ENCODE assay signal across 30 cellular contexts in the genomic region with DNA sequence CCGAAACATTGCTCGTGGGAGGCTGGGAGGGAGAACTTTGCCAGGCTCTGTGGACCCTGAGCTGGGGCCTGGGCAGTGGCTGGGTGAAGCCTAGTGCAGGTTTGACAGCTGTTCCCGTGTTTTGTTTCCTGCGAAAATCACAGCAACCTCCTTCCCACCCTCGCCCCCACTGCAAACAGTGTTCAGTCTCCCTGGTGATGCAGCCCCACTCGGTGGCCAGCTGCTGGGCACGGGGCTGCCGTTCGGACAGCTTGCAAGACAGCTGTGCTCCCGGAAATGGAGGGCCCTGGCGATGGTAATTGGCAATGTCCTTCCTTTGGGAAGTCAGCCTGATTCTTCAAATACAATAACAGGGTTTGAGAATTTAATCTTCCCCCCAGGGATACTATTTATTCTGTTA. TPM values are rescaled to one million over a fixed set of nuclear protein-coding genes. Genes with fewer than 3 reads are reported as not detected.
"Had no signal": no experiment of that assay in that cellular context is flagged by ENCODE, and none has a peak within 500 bp of the region (broad histone marks: within the 10 kb centered on the region; RNA-seq: fewer than 3 reads in every experiment).

No MANE protein-coding gene starts in this region.

- DNase-seq: activated CD4-positive, alpha-beta T cell treated with anti-CD3 and anti-CD28 coated beads for 4 hours; activated CD4-positive, alpha-beta T cell treated with anti-CD3 and anti-CD28 coated beads, Interleukin-2, amount 50 U/mL, for 48 hours; activated CD8-positive, alpha-beta memory T cell treated with anti-CD3 and anti-CD28 coated beads for 24 hours; activated effector memory CD4-positive, alpha-beta T cell treated with anti-CD3 and anti-CD28 coated beads, Interleukin-2, amount 50 U/mL, for 16 hours; activated naive CD4-positive, alpha-beta T cell treated with anti-CD3 and anti-CD28 coated beads for 36 hours; activated naive CD8-positive, alpha-beta T cell treated with anti-CD3 and anti-CD28 coated beads for 36 hours; body of pancreas; cerebellar nuclear complex; cortex of kidney; foreskin fibroblast; heart left ventricle; immature natural killer cell; midbrain; naive thymus-derived CD4-positive, alpha-beta T cell; nucleus accumbens; right cardiac atrium; stimulated activated CD4-positive, alpha-beta T cell treated with anti-CD3 and anti-CD28 coated beads, Interleukin-2, amount 100 ng/mL, for 48 hours; stimulated activated naive CD8-positive, alpha-beta T cell treated with anti-CD3 and anti-CD28 coated beads, Interleukin-15, Interleukin-2, amounts not matched to agents 100 U/mL and 50 U/mL, for 24 hours; T-helper 9 cell; testis; transverse colon; uterus had no signal

- H3K27ac ChIP-seq: adrenal gland, body of pancreas, cardiac muscle cell, heart left ventricle, parathyroid adenoma, testis, transverse colon, uterus, VCaP had no signal

- H2AFZ ChIP-seq: parathyroid adenoma had no signal

- H3K4me1 Mint-ChIP-seq: activated naive CD8-positive, alpha-beta T cell treated with anti-CD3 and anti-CD28 coated beads for 36 hours; immature natural killer cell; memory B cell; naive thymus-derived CD4-positive, alpha-beta T cell had no signal

- H3K36me3 ChIP-seq: adrenal gland, cardiac muscle cell, heart left ventricle, transverse colon, uterus had no signal

- H3K79me2 ChIP-seq: parathyroid adenoma had no signal

- H3K9me3 ChIP-seq: adrenal gland, body of pancreas, testis, transverse colon, uterus had no signal

- H3K36me3 Mint-ChIP-seq: activated naive CD8-positive, alpha-beta T cell treated with anti-CD3 and anti-CD28 coated beads for 36 hours; immature natural killer cell; memory B cell had no signal

- H3K27me3 Mint-ChIP-seq: activated naive CD8-positive, alpha-beta T cell treated with anti-CD3 and anti-CD28 coated beads for 36 hours had no signal

- H3K4me3 ChIP-seq: adrenal gland, body of pancreas, cardiac muscle cell, heart left ventricle, testis, transverse colon, uterus had no signal

- H3K27ac Mint-ChIP-seq: activated naive CD4-positive, alpha-beta T cell treated with anti-CD3 and anti-CD28 coated beads for 36 hours; activated naive CD8-positive, alpha-beta T cell treated with anti-CD3 and anti-CD28 coated beads for 36 hours; immature natural killer cell; memory B cell; naive thymus-derived CD4-positive, alpha-beta T cell had no signal

- ATAC-seq: body of pancreas; esophagus mucosa; heart left ventricle; naive thymus-derived CD4-positive, alpha-beta T cell; right cardiac atrium; stimulated activated naive CD8-positive, alpha-beta T cell treated with anti-CD3 and anti-CD28 coated beads, Interleukin-15, Interleukin-2, amounts not matched to agents 100 U/mL and 50 U/mL, for 24 hours had no signal

- H3K9ac ChIP-seq: parathyroid adenoma had no signal

- H3K27me3 ChIP-seq: body of pancreas, cardiac muscle cell, testis, uterus had no signal

- H3K4me3 Mint-ChIP-seq: activated naive CD4-positive, alpha-beta T cell treated with anti-CD3 and anti-CD28 coated beads for 36 hours; activated naive CD8-positive, alpha-beta T cell treated with anti-CD3 and anti-CD28 coated beads for 36 hours; immature natural killer cell; memory B cell; naive thymus-derived CD4-positive, alpha-beta T cell; neural crest cell had no signal

- H3K9me3 Mint-ChIP-seq: activated naive CD8-positive, alpha-beta T cell treated with anti-CD3 and anti-CD28 coated beads for 36 hours; immature natural killer cell had no signal

- H3K4me1 ChIP-seq: adrenal gland, body of pancreas, parathyroid adenoma, testis, transverse colon, uterus had no signal

RNA-seq across cellular contexts. Expression of gene GAL, which starts 10.4 kb away (rescaled TPM):
- total RNA-seq: aorta; naive thymus-derived CD4-positive, alpha-beta T cell; right cardiac atrium had no signal
- polyA plus RNA-seq: immature natural killer cell; naive thymus-derived CD4-positive, alpha-beta T cell had no signal
